In the genomic region with DNA sequence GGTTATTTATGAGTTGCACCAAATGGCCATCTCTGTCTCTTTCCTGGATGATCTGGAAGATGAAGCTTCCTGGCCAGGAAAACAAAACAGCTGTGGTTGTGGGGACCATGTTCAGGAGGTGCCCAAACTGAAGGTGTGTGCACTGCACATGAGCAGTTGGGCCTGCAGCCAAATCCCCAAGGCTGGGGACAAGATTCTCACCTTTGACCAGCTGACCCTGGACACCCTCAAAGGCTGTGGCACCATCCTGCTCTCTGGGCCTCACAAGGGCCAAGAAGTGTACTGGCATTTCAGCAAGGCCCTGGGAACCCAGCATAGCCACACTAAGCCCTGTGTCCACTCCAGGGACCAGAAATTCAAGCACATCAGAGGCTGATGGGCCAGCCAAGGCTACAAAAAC, we compare ENCODE assay signal across 29 cellular contexts.
"Had no signal": no experiment of that assay in that cellular context is flagged by ENCODE, and none has a peak within 500 bp of the region (broad histone marks: within the 10 kb centered on the region; RNA-seq: fewer than 3 reads in every experiment).

No MANE protein-coding gene starts in this region.

- H3K4me3 Mint-ChIP-seq: activated CD4-positive, alpha-beta memory T cell treated with anti-CD3 and anti-CD28 coated beads for 36 hours; activated CD4-positive, alpha-beta T cell treated with anti-CD3 and anti-CD28 coated beads for 36 hours; activated CD4-positive, alpha-beta T cell treated with anti-CD3 and anti-CD28 coated beads, Interleukin-2, amount 10 ng/mL, durations not matched to agents 24 days and 14 days; activated CD8-positive, alpha-beta T cell treated with anti-CD3 and anti-CD28 coated beads, Interleukin-2, amount 10 ng/mL, durations not matched to agents 7 days and 5 days; activated naive CD4-positive, alpha-beta T cell treated with anti-CD3 and anti-CD28 coated beads, Interleukin-2, amount 10 ng/mL, durations not matched to agents 7 days and 5 days; activated naive CD8-positive, alpha-beta T cell treated with anti-CD3 and anti-CD28 coated beads, Interleukin-2, amount 10 ng/mL, durations not matched to agents 7 days and 5 days; activated T-cell treated with anti-CD3 and anti-CD28 coated beads, Interleukin-2, amount 50 U/mL, for 24 hours; brain; central memory CD8-positive, alpha-beta T cell; endodermal cell had no signal

- H3K4me3 ChIP-seq: ascending aorta, breast epithelium had no signal

- H3K27me3 Mint-ChIP-seq: activated CD4-positive, alpha-beta memory T cell treated with anti-CD3 and anti-CD28 coated beads for 36 hours; activated CD4-positive, alpha-beta T cell treated with anti-CD3 and anti-CD28 coated beads for 36 hours; activated CD4-positive, alpha-beta T cell treated with anti-CD3 and anti-CD28 coated beads, Interleukin-2, amount 10 ng/mL, durations not matched to agents 24 days and 14 days; activated naive CD4-positive, alpha-beta T cell treated with anti-CD3 and anti-CD28 coated beads, Interleukin-2, amount 10 ng/mL, durations not matched to agents 7 days and 5 days; activated naive CD8-positive, alpha-beta T cell treated with anti-CD3 and anti-CD28 coated beads, Interleukin-2, amount 10 ng/mL, durations not matched to agents 7 days and 5 days; activated T-cell treated with anti-CD3 and anti-CD28 coated beads, Interleukin-2, amount 50 U/mL, for 24 hours; central memory CD8-positive, alpha-beta T cell had no signal

- DNase-seq: activated CD4-positive, alpha-beta memory T cell treated with anti-CD3 and anti-CD28 coated beads for 36 hours; activated CD4-positive, alpha-beta T cell treated with anti-CD3 and anti-CD28 coated beads for 36 hours; activated CD4-positive, alpha-beta T cell treated with anti-CD3 and anti-CD28 coated beads, Interleukin-2, amount 10 ng/mL, durations not matched to agents 24 days and 14 days; activated CD4-positive, CD25-positive, alpha-beta regulatory T cell; activated CD4-positive, CD25-positive, alpha-beta regulatory T cell treated with anti-CD3 and anti-CD28 coated beads, Interleukin-2, amount 50 U/mL, for 72 hours; activated CD8-positive, alpha-beta memory T cell treated with anti-CD3 and anti-CD28 coated beads, Interleukin-2, amount 50 U/mL, for 48 hours; activated CD8-positive, alpha-beta T cell treated with anti-CD3 and anti-CD28 coated beads, Interleukin-2, amount 10 ng/mL, durations not matched to agents 7 days and 5 days; activated gamma-delta T cell; activated naive CD4-positive, alpha-beta T cell; activated naive CD4-positive, alpha-beta T cell treated with anti-CD3 and anti-CD28 coated beads, Interleukin-2, amount 10 ng/mL, durations not matched to agents 7 days and 5 days; activated naive CD8-positive, alpha-beta T cell treated with anti-CD3 and anti-CD28 coated beads, Interleukin-2, amount 10 ng/mL, durations not matched to agents 7 days and 5 days; activated T-cell treated with anti-CD3 and anti-CD28 coated beads for 4 hours; activated T-cell treated with anti-CD3 and anti-CD28 coated beads, Interleukin-2, amount 50 U/mL, for 24 hours; activated T-cell treated with anti-CD3 and anti-CD28 coated beads, Interleukin-2, amount 50 U/mL, for 72 hours; cortex of kidney; dermis blood vessel endothelial cell; effector CD4-positive, alpha-beta T cell; endodermal cell; foreskin fibroblast; head of caudate nucleus; T-helper 2 cell had no signal

- H3K27ac ChIP-seq: ascending aorta, breast epithelium had no signal

- FAIRE-seq: colon, frontal cortex had no signal

- H3K36me3 ChIP-seq: ascending aorta, breast epithelium had no signal

- H3K4me1 ChIP-seq: breast epithelium had no signal

- H3K27me3 ChIP-seq: ascending aorta, breast epithelium had no signal

- H3K4me1 Mint-ChIP-seq: brain, endodermal cell had no signal

- ATAC-seq: activated CD4-positive, alpha-beta T cell treated with anti-CD3 and anti-CD28 coated beads for 36 hours; activated CD8-positive, alpha-beta T cell treated with anti-CD3 and anti-CD28 coated beads, Interleukin-2, amount 10 ng/mL, durations not matched to agents 7 days and 5 days; activated naive CD4-positive, alpha-beta T cell treated with anti-CD3 and anti-CD28 coated beads, Interleukin-2, amount 50 U/mL, for 72 hours; activated T-cell treated with anti-CD3 and anti-CD28 coated beads, Interleukin-2, amount 50 U/mL, for 72 hours; esophagus mucosa had no signal

- H3K27ac Mint-ChIP-seq: activated CD4-positive, alpha-beta memory T cell treated with anti-CD3 and anti-CD28 coated beads for 36 hours; activated CD8-positive, alpha-beta T cell treated with anti-CD3 and anti-CD28 coated beads, Interleukin-2, amount 10 ng/mL, durations not matched to agents 7 days and 5 days; activated naive CD8-positive, alpha-beta T cell treated with anti-CD3 and anti-CD28 coated beads, Interleukin-2, amount 10 ng/mL, durations not matched to agents 7 days and 5 days; activated T-cell treated with anti-CD3 and anti-CD28 coated beads, Interleukin-2, amount 50 U/mL, for 24 hours; brain; endodermal cell had no signal
